Comparison of ENCODE assay signal across 1 cellular context in the genomic region with DNA sequence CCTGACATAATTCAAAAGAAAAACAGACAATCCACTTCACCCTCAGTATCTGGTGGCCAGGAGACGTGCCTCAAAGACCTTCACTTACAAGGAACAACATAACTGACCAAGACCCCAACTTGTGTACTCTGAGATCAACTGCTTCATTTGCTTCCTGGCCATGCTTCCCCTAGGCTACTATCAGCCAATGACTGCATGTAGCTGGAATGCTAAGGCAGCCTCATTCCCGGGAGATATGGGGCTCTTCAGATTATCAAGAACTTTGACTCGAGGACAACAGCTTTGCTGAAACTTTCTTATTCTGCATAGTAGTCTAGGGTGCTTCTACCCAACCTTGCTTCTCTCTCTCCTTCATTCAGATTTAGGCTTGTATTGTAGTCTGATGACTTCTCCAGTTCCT.
TF ChIP-seq lines count a peak whose summit lies in the region.

No MANE protein-coding gene starts in this region.

TF ChIP-seq in K562, 482 proteins besides CTCF, POLR2A, EP300 and RAD21 (continues in another document):
- TF ChIP-seq ZSCAN32 (CRISPR knock-in tag; IDR thresholded peaks at IDR 0.05): no peak
- TF ChIP-seq, protein P1, sequence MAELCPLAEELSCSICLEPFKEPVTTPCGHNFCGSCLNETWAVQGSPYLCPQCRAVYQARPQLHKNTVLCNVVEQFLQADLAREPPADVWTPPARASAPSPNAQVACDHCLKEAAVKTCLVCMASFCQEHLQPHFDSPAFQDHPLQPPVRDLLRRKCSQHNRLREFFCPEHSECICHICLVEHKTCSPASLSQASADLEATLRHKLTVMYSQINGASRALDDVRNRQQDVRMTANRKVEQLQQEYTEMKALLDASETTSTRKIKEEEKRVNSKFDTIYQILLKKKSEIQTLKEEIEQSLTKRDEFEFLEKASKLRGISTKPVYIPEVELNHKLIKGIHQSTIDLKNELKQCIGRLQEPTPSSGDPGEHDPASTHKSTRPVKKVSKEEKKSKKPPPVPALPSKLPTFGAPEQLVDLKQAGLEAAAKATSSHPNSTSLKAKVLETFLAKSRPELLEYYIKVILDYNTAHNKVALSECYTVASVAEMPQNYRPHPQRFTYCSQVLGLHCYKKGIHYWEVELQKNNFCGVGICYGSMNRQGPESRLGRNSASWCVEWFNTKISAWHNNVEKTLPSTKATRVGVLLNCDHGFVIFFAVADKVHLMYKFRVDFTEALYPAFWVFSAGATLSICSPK (IDR thresholded peaks at IDR 0.05; ENCODE audit: borderline replicate concordance): no peak
- TF ChIP-seq HDGF (IDR thresholded peaks at IDR 0.05): 0 out of 2 replicates have a peak, but pooled peaks have one; percentile 10
- no peak for TF ChIP-seq ZNF764 (CRISPR knock-in tag; IDR thresholded peaks at IDR 0.05; ENCODE audit: low read depth)
- TF ChIP-seq, protein P2, sequence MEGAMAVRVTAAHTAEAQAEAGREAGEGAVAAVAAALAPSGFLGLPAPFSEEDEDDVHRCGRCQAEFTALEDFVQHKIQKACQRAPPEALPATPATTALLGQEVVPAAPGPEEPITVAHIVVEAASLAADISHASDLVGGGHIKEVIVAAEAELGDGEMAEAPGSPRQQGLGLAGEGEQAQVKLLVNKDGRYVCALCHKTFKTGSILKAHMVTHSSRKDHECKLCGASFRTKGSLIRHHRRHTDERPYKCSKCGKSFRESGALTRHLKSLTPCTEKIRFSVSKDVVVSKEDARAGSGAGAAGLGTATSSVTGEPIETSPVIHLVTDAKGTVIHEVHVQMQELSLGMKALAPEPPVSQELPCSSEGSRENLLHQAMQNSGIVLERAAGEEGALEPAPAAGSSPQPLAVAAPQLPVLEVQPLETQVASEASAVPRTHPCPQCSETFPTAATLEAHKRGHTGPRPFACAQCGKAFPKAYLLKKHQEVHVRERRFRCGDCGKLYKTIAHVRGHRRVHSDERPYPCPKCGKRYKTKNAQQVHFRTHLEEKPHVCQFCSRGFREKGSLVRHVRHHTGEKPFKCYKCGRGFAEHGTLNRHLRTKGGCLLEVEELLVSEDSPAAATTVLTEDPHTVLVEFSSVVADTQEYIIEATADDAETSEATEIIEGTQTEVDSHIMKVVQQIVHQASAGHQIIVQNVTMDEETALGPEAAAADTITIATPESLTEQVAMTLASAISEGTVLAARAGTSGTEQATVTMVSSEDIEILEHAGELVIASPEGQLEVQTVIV (CRISPR knock-in tag; IDR thresholded peaks at IDR 0.05; ENCODE audit: borderline replicate concordance): no peak
- peak; percentile 17; the same call in 1 of the 2 replicates for TF ChIP-seq TAL1 (IDR thresholded peaks at IDR 0.05)
- peak; percentile 50; the same call in 1 of the 2 replicates for TF ChIP-seq TEAD4 (IDR thresholded peaks at IDR 0.05; ENCODE audit: low read length)
- TF ChIP-seq TEAD4 (CRISPR knock-in tag; IDR thresholded peaks at IDR 0.05; ENCODE audit: borderline replicate concordance): 0 out of 2 replicates have a peak, but pooled peaks have one; percentile 35
- TF ChIP-seq ATF1 (CRISPR knock-in tag; IDR thresholded peaks at IDR 0.05): no peak
- TF ChIP-seq ATF1 (tag; IDR thresholded peaks at IDR 0.05): no peak
- TF ChIP-seq GABPA (tag; conservative IDR thresholded peaks at IDR 0.05; ENCODE audit: low read depth): no peak
- TF ChIP-seq STAG1 (CRISPR knock-in tag; IDR thresholded peaks at IDR 0.05; ENCODE audit: borderline replicate concordance): no peak
- no peak for TF ChIP-seq ZKSCAN8 (CRISPR knock-in tag; IDR thresholded peaks at IDR 0.05)
- TF ChIP-seq CCNT2 (IDR thresholded peaks at IDR 0.05; ENCODE audit: borderline replicate concordance, extremely low read depth, insufficient read length, low read depth, low read length): peak; percentile 26
- peak; percentile 32; the same call in 1 of the 2 replicates for TF ChIP-seq DPF2 (IDR thresholded peaks at IDR 0.05)
- no peak for TF ChIP-seq ATF7 (IDR thresholded peaks at IDR 0.05)
- TF ChIP-seq RCOR1 (IDR thresholded peaks at IDR 0.05; ENCODE audit: borderline replicate concordance in 1 of 2, low read depth in 2 of 2, low read length in 2 of 2): no peak
- no peak for TF ChIP-seq ZNF830 (CRISPR knock-in tag; IDR thresholded peaks at IDR 0.05)
- no peak for TF ChIP-seq POLR2B (IDR thresholded peaks at IDR 0.05; ENCODE audit: low read depth, partially characterized antibody)
- TF ChIP-seq ZC3H11A (IDR thresholded peaks at IDR 0.05; ENCODE audit: low read depth, low read length): no peak
- TF ChIP-seq, protein P3, sequence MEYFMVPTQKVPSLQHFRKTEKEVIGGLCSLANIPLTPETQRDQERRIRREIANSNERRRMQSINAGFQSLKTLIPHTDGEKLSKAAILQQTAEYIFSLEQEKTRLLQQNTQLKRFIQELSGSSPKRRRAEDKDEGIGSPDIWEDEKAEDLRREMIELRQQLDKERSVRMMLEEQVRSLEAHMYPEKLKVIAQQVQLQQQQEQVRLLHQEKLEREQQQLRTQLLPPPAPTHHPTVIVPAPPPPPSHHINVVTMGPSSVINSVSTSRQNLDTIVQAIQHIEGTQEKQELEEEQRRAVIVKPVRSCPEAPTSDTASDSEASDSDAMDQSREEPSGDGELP (CRISPR knock-in tag; IDR thresholded peaks at IDR 0.05; ENCODE audit: borderline replicate concordance): no peak
- TF ChIP-seq FOSL1 (tag; conservative IDR thresholded peaks at IDR 0.05): peak; percentile 61; the same call in 1 of the 2 replicates
- no peak for TF ChIP-seq CREB1 (IDR thresholded peaks at IDR 0.05)
- no peak for TF ChIP-seq CREB1 (CRISPR knock-in tag; IDR thresholded peaks at IDR 0.05)
- TF ChIP-seq RFX1 (IDR thresholded peaks at IDR 0.05): peak; percentile 40; the same call in 1 of the 2 replicates
- no peak for TF ChIP-seq ZNF79 (CRISPR knock-in tag; IDR thresholded peaks at IDR 0.05; ENCODE audit: low read depth)
- no peak for TF ChIP-seq FOXP1 (CRISPR knock-in tag; IDR thresholded peaks at IDR 0.05)
- TF ChIP-seq, protein P4, sequence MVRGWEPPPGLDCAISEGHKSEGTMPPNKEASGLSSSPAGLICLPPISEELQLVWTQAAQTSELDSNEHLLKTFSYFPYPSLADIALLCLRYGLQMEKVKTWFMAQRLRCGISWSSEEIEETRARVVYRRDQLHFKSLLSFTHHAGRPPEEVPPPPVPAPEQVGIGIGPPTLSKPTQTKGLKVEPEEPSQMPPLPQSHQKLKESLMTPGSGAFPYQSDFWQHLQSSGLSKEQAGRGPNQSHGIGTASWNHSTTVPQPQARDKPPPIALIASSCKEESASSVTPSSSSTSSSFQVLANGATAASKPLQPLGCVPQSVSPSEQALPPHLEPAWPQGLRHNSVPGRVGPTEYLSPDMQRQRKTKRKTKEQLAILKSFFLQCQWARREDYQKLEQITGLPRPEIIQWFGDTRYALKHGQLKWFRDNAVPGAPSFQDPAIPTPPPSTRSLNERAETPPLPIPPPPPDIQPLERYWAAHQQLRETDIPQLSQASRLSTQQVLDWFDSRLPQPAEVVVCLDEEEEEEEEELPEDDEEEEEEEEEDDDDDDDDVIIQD (CRISPR knock-in tag; IDR thresholded peaks at IDR 0.05): no peak
- TF ChIP-seq JUND (IDR thresholded peaks at IDR 0.05; ENCODE audit: borderline replicate concordance, low read depth, low read length): peak; percentile 84
- TF ChIP-seq JUND (tag; IDR thresholded peaks at IDR 0.05; ENCODE audit: borderline replicate concordance, low read depth, low read length): peak; percentile 83; the same call in 2 of the 3 replicates
- TF ChIP-seq TEAD2 (tag; IDR thresholded peaks at IDR 0.05): peak; percentile 17; the same call in 1 of the 2 replicates
- TF ChIP-seq, protein P5, sequence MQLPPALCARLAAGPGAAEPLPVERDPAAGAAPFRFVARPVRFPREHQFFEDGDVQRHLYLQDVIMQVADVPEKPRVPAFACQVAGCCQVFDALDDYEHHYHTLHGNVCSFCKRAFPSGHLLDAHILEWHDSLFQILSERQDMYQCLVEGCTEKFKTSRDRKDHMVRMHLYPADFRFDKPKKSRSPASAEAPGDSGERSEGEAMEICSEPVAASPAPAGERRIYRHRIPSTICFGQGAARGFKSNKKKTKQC (CRISPR knock-in tag; IDR thresholded peaks at IDR 0.05): no peak
- TF ChIP-seq ZNF780A (CRISPR knock-in tag; IDR thresholded peaks at IDR 0.05): no peak
- TF ChIP-seq CREBBP (IDR thresholded peaks at IDR 0.05; ENCODE audit: low read depth, low read length): no peak
- peak; percentile 32; the same call in 1 of the 2 replicates for TF ChIP-seq SMARCA4 (IDR thresholded peaks at IDR 0.05)
- TF ChIP-seq JUN (IDR thresholded peaks at IDR 0.05; ENCODE audit: borderline replicate concordance, low read depth, low read length): 0 out of 2 replicates have a peak, but pooled peaks have one; percentile 34
- TF ChIP-seq JUN (CRISPR knock-in tag; IDR thresholded peaks at IDR 0.05; ENCODE audit: borderline replicate concordance): no peak
- no peak for TF ChIP-seq RBM14 (IDR thresholded peaks at IDR 0.05; ENCODE audit: borderline replicate concordance, insufficient read depth, low read depth, low read length)
- TF ChIP-seq, protein P6, sequence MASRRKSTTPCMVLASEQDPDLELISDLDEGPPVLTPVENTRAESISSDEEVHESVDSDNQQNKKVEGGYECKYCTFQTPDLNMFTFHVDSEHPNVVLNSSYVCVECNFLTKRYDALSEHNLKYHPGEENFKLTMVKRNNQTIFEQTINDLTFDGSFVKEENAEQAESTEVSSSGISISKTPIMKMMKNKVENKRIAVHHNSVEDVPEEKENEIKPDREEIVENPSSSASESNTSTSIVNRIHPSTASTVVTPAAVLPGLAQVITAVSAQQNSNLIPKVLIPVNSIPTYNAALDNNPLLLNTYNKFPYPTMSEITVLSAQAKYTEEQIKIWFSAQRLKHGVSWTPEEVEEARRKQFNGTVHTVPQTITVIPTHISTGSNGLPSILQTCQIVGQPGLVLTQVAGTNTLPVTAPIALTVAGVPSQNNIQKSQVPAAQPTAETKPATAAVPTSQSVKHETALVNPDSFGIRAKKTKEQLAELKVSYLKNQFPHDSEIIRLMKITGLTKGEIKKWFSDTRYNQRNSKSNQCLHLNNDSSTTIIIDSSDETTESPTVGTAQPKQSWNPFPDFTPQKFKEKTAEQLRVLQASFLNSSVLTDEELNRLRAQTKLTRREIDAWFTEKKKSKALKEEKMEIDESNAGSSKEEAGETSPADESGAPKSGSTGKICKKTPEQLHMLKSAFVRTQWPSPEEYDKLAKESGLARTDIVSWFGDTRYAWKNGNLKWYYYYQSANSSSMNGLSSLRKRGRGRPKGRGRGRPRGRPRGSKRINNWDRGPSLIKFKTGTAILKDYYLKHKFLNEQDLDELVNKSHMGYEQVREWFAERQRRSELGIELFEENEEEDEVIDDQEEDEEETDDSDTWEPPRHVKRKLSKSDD (conservative IDR thresholded peaks at IDR 0.05; ENCODE audit: low read length): no peak
- no peak for TF ChIP-seq ZNF75A (CRISPR knock-in tag; IDR thresholded peaks at IDR 0.05)
- TF ChIP-seq, protein P7, sequence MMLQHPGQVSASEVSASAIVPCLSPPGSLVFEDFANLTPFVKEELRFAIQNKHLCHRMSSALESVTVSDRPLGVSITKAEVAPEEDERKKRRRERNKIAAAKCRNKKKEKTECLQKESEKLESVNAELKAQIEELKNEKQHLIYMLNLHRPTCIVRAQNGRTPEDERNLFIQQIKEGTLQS (IDR thresholded peaks at IDR 0.05): peak; percentile 35; the same call in 1 of the 2 replicates
- TF ChIP-seq, protein P7 (CRISPR knock-in tag; conservative IDR thresholded peaks at IDR 0.05): no peak
- TF ChIP-seq PTBP1 (IDR thresholded peaks at IDR 0.05; ENCODE audit: low read depth, low read length): no peak
- no peak for TF ChIP-seq TAF15 (IDR thresholded peaks at IDR 0.05; ENCODE audit: low read depth, low read length)
- TF ChIP-seq MIER1 (IDR thresholded peaks at IDR 0.05; ENCODE audit: low read depth): no peak
- TF ChIP-seq TEAD1 (CRISPR knock-in tag; IDR thresholded peaks at IDR 0.05): peak in 1 of 2 experiments; percentile 60; a peak in 1 of 4 replicates
- TF ChIP-seq, protein P8, sequence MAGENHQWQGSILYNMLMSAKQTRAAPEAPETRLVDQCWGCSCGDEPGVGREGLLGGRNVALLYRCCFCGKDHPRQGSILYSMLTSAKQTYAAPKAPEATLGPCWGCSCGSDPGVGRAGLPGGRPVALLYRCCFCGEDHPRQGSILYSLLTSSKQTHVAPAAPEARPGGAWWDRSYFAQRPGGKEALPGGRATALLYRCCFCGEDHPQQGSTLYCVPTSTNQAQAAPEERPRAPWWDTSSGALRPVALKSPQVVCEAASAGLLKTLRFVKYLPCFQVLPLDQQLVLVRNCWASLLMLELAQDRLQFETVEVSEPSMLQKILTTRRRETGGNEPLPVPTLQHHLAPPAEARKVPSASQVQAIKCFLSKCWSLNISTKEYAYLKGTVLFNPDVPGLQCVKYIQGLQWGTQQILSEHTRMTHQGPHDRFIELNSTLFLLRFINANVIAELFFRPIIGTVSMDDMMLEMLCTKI (IDR thresholded peaks at IDR 0.05; ENCODE audit: partially characterized antibody): no peak
- TF ChIP-seq ZNF134 (CRISPR knock-in tag; conservative IDR thresholded peaks at IDR 0.05): no peak
- no peak for TF ChIP-seq LCOR (CRISPR knock-in tag; IDR thresholded peaks at IDR 0.05)
- TF ChIP-seq POLR2H (tag; IDR thresholded peaks at IDR 0.05; ENCODE audit: low read depth): no peak
- TF ChIP-seq, protein P9, sequence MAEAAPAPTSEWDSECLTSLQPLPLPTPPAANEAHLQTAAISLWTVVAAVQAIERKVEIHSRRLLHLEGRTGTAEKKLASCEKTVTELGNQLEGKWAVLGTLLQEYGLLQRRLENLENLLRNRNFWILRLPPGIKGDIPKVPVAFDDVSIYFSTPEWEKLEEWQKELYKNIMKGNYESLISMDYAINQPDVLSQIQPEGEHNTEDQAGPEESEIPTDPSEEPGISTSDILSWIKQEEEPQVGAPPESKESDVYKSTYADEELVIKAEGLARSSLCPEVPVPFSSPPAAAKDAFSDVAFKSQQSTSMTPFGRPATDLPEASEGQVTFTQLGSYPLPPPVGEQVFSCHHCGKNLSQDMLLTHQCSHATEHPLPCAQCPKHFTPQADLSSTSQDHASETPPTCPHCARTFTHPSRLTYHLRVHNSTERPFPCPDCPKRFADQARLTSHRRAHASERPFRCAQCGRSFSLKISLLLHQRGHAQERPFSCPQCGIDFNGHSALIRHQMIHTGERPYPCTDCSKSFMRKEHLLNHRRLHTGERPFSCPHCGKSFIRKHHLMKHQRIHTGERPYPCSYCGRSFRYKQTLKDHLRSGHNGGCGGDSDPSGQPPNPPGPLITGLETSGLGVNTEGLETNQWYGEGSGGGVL (CRISPR knock-in tag; IDR thresholded peaks at IDR 0.05): no peak
- peak; percentile 55; the same call in 1 of the 2 replicates for TF ChIP-seq L3MBTL2 (IDR thresholded peaks at IDR 0.05)
